25 cellular contexts compared by ENCODE assay signal in genomic region chr1:221025391-221026355, GRCh38.
A peak's percentile ranks its signal among the peaks of the same experiment; 100 is the strongest.
DNase-seq lines count a peak whose midpoint lies in the region; ATAC-seq and TF ChIP-seq lines count a peak whose summit lies in the region.
"Had no signal": no experiment of that assay in that cellular context is flagged by ENCODE, and none has a peak within 500 bp of the region (broad histone marks: within the 10 kb centered on the region; RNA-seq: fewer than 3 reads in every experiment).

No MANE protein-coding gene starts in this region.

- H3K4ac ChIP-seq in H9 (ENCODE audit: low read depth, low read length): no peak overlapping the region

- H2BK20ac ChIP-seq in H9 (ENCODE audit: low read depth, low read length, poor library complexity, severe bottlenecking): no peak overlapping the region

- DNase-seq in DMS 273 (lab: John Stamatoyannopoulos, UW; ENCODE audit: unreplicated experiment) (peak; percentile 25), DMS 273 treated with DMSO at 0.1 percent for 48 hours (lab: John Stamatoyannopoulos, UW) (no peak), PC-3 (peak; percentile 87), fibroblast of mammary gland (ENCODE audit: low read depth) (peak; percentile 65), H9 (no peak), GM23338 (ENCODE audit: low spot score) (no peak)
- DNase-seq in stimulated activated naive CD4-positive, alpha-beta T cell treated with Interleukin-2 at 50 U/mL for 16 hours (lab: John Stamatoyannopoulos, UW): no peak
- DNase-seq: activated CD4-positive, alpha-beta T cell treated with anti-CD3 and anti-CD28 coated beads for 4 hours; activated CD8-positive, alpha-beta memory T cell treated with anti-CD3 and anti-CD28 coated beads, Interleukin-2, amount 50 U/mL, for 4 hours; activated effector memory CD4-positive, alpha-beta T cell treated with anti-CD3 and anti-CD28 coated beads, Interleukin-2, amount 50 U/mL, for 16 hours; C1 segment of cervical spinal cord; DMS79 treated with DMSO at 0.1 percent for 48 hours; effector CD8-positive, alpha-beta T cell; esophagus squamous epithelium; heart left ventricle; immature natural killer cell; NCI-H2029 treated with DMSO at 0.1 percent for 48 hours; NCI-H526 treated with DMSO at 0.1 percent for 48 hours; nephron progenitor cell; spleen had no signal

- H4K8ac ChIP-seq in H9 (replicated peaks; ENCODE audit: insufficient read length, low read depth, low read length): no peak overlapping the region

- H3F3A ChIP-seq in PC-3 (ENCODE audit: low read length, unreplicated experiment): no peaks in the 10 kb centered on the region
- H3F3A ChIP-seq in GM23338 (replicated peaks; ENCODE audit: low read depth): no peaks in the 10 kb centered on the region

- H3K27ac ChIP-seq in PC-3 (ENCODE audit: low read length): peak overlapping the region; percentile 55
- H3K27ac ChIP-seq in H9 (ENCODE audit: insufficient read length, low read depth, low read length): no peak overlapping the region
- H3K27ac ChIP-seq in GM23338 (ENCODE audit: low read depth): no peak overlapping the region
- H3K27ac ChIP-seq: 22Rv1, esophagus squamous epithelium, SK-N-MC, thoracic aorta had no signal

- H2BK5ac ChIP-seq in H9 (ENCODE audit: insufficient read length, low read length): no peak overlapping the region

- no peaks in the 10 kb centered on the region for H3K36me3 Mint-ChIP-seq in stimulated activated memory B cell treated with anti-CD40 and anti-IgM and Interleukin-4, amounts not matched to agents 10 μg/mL and 1 μg/mL and 100 μg/mL, for 72 hours
- no peaks in the 10 kb centered on the region for H3K36me3 Mint-ChIP-seq in H9 (ENCODE audit: insufficient read depth in 1 of 3, low read depth in 3 of 3)
- no peaks in the 10 kb centered on the region for H3K36me3 Mint-ChIP-seq in GM23338 (ENCODE audit: low read depth)
- H3K36me3 Mint-ChIP-seq: immature natural killer cell had no signal

- H3K23me2 ChIP-seq in H9 (ENCODE audit: insufficient read length, low read depth, low read length, poor library complexity, severe bottlenecking): no peaks in the 10 kb centered on the region

- H2BK12ac ChIP-seq in H9 (ENCODE audit: insufficient read length, low read depth, low read length): no peak overlapping the region

- no peak overlapping the region for H2BK15ac ChIP-seq in H9 (ENCODE audit: low read depth, low read length)

- H3K4me3 ChIP-seq in PC-3 (ENCODE audit: low read length): no peak overlapping the region
- H3K4me3 ChIP-seq in fibroblast of mammary gland (ENCODE audit: control insufficient read depth, low read depth, low read length): no peak overlapping the region
- H3K4me3 ChIP-seq in GM23338: no peak overlapping the region
- H3K4me3 ChIP-seq: esophagus squamous epithelium, heart left ventricle, SK-N-MC, spleen, thoracic aorta had no signal

- H3K4me1 Mint-ChIP-seq in stimulated activated memory B cell treated with anti-CD40 and anti-IgM and Interleukin-4, amounts not matched to agents 10 μg/mL and 1 μg/mL and 100 μg/mL, for 72 hours: peaks cover 24% of the 10 kb centered on the region
- H3K4me1 Mint-ChIP-seq in H9: no peaks in the 10 kb centered on the region
- H3K4me1 Mint-ChIP-seq in GM23338: no peaks in the 10 kb centered on the region
- H3K4me1 Mint-ChIP-seq: immature natural killer cell had no signal

- no TSS peak for BruUV-seq in PC-3 (replicated peaks; lab: Mats Ljungman, UMichigan)

- H2AFZ ChIP-seq in PC-3 (ENCODE audit: low read length): no peak overlapping the region
- no peak overlapping the region for H2AFZ ChIP-seq in H9 (ENCODE audit: low read length)
- H2AFZ ChIP-seq in GM23338: no peak overlapping the region

- H3K36me3 ChIP-seq in PC-3 (ENCODE audit: low read depth, low read length) (no peaks in the 10 kb centered on the region), GM23338 (ENCODE audit: insufficient read depth) (no peaks in the 10 kb centered on the region)
- H3K36me3 ChIP-seq: esophagus squamous epithelium, heart left ventricle, spleen, thoracic aorta had no signal

- CTCF ChIA-PET in PC-3 (lab: Charles Lee): no interaction called here

- peaks cover 16% of the 10 kb centered on the region for H3K4me1 ChIP-seq in PC-3 (ENCODE audit: insufficient read depth, low read length)
- no peaks in the 10 kb centered on the region for H3K4me1 ChIP-seq in H9 (ENCODE audit: insufficient read depth, low read length)
- no peaks in the 10 kb centered on the region for H3K4me1 ChIP-seq in GM23338 (ENCODE audit: insufficient read depth)

- H3K27ac Mint-ChIP-seq in stimulated activated memory B cell treated with anti-CD40 and anti-IgM and Interleukin-4, amounts not matched to agents 10 μg/mL and 1 μg/mL and 100 μg/mL, for 72 hours: peak overlapping the region; percentile 80
- H3K27ac Mint-ChIP-seq in H9: no peak overlapping the region
- H3K27ac Mint-ChIP-seq in GM23338: no peak overlapping the region
- H3K27ac Mint-ChIP-seq: immature natural killer cell, nephron progenitor cell, progenitor cell of endocrine pancreas had no signal

- H3K9ac ChIP-seq in PC-3 (ENCODE audit: low read length) (0 out of 2 replicates have a peak overlapping the region, but pooled peaks have one; percentile 3), H9 (ENCODE audit: extremely low read depth, insufficient read length, low read length) (no peak overlapping the region)

- POLR2A ChIA-PET in PC-3 (lab: Charles Lee; ENCODE audit: unreplicated experiment): no interaction called here

- no peak overlapping the region for H4K5ac ChIP-seq in H9 (ENCODE audit: insufficient read length, low read depth, low read length)

- ATAC-seq in PC-3 (peak; percentile 83), GM23338 (no peak)
- peak; percentile 91 for ATAC-seq in stimulated activated memory B cell treated with anti-CD40 and anti-IgM and Interleukin-4, amounts not matched to agents 10 μg/mL and 1 μg/mL and 100 μg/mL, for 72 hours

- H3K4me2 ChIP-seq in PC-3 (ENCODE audit: low read length): 0 out of 2 replicates have a peak overlapping the region, but pooled peaks have one; percentile 14
- H3K4me2 ChIP-seq in H9 (ENCODE audit: insufficient read depth, insufficient read length, low read length): no peak overlapping the region
- H3K4me2 ChIP-seq in GM23338: no peak overlapping the region

- no peak overlapping the region for H3K56ac ChIP-seq in H9 (ENCODE audit: insufficient read length, low read depth, low read length)

- H3K23ac ChIP-seq in H9 (ENCODE audit: insufficient read length, low read depth, low read length): no peak overlapping the region

- H3K27me3 ChIP-seq in PC-3 (ENCODE audit: low read length): no peaks in the 10 kb centered on the region
- H3K27me3 ChIP-seq in H9 (ENCODE audit: insufficient read depth, low read length): no peaks in the 10 kb centered on the region
- no peaks in the 10 kb centered on the region for H3K27me3 ChIP-seq in GM23338 (ENCODE audit: insufficient read depth)
- H3K27me3 ChIP-seq: esophagus squamous epithelium, heart left ventricle, spleen had no signal

- no peaks in the 10 kb centered on the region for H4K20me1 ChIP-seq in PC-3 (ENCODE audit: low read length)
- H4K20me1 ChIP-seq in H9 (ENCODE audit: control insufficient read depth, insufficient read depth, insufficient read length): no peaks in the 10 kb centered on the region
- H4K20me1 ChIP-seq in GM23338 (replicated peaks; ENCODE audit: insufficient read depth): no peaks in the 10 kb centered on the region

- no peak for TF ChIP-seq CTCF in PC-3 (conservative IDR thresholded peaks at IDR 0.05; ENCODE audit: low read depth, low read length)
- TF ChIP-seq CTCF in fibroblast of mammary gland (conservative IDR thresholded peaks at IDR 0.05; ENCODE audit: control insufficient read depth, insufficient read depth, low read depth, low read length): no peak
- no peak for TF ChIP-seq CTCF in H9 (conservative IDR thresholded peaks at IDR 0.05)
- TF ChIP-seq CTCF in GM23338 (conservative IDR thresholded peaks at IDR 0.05; ENCODE audit: low read depth in 2 of 2): no peak

- no peak overlapping the region for H2AK5ac ChIP-seq in H9 (ENCODE audit: insufficient read length, low read length)

- H2BK120ac ChIP-seq in H9 (ENCODE audit: low read depth, low read length, poor library complexity, severe bottlenecking): no peak overlapping the region

- intact Hi-C loops in PC-3 (cut with micrococcal nuclease): no loop called here

- no peaks in the 10 kb centered on the region for H3K27me3 Mint-ChIP-seq in stimulated activated memory B cell treated with anti-CD40 and anti-IgM and Interleukin-4, amounts not matched to agents 10 μg/mL and 1 μg/mL and 100 μg/mL, for 72 hours
- H3K27me3 Mint-ChIP-seq in H9 (ENCODE audit: low read depth) (no peaks in the 10 kb centered on the region; the same call in 1 of the 2 replicates), GM23338 (ENCODE audit: insufficient read depth, low read depth, poor library complexity) (peaks cover 3% of the 10 kb centered on the region)

- no peaks in the 10 kb centered on the region for H3K79me2 ChIP-seq in PC-3 (ENCODE audit: low read length)
- no peaks in the 10 kb centered on the region for H3K79me2 ChIP-seq in H9 (ENCODE audit: insufficient read depth, low read length)
- H3K79me2 ChIP-seq in GM23338 (replicated peaks; ENCODE audit: insufficient read depth): no peaks in the 10 kb centered on the region

- WGBS in H9 (ENCODE audit: extremely low coverage, insufficient read length, low lambda C conversion rate): no CpG with 5 or more reads among the region's 12 CpGs

- no peak overlapping the region for H3T11ph ChIP-seq in H9 (ENCODE audit: low read length)

- H3K4me3 Mint-ChIP-seq in stimulated activated memory B cell treated with anti-CD40 and anti-IgM and Interleukin-4, amounts not matched to agents 10 μg/mL and 1 μg/mL and 100 μg/mL, for 72 hours: no peak overlapping the region
- H3K4me3 Mint-ChIP-seq in H9 (no peak overlapping the region), GM23338 (no peak overlapping the region)
- H3K4me3 Mint-ChIP-seq: immature natural killer cell, nephron progenitor cell had no signal

- peaks cover 2% of the 10 kb centered on the region for H3K9me3 Mint-ChIP-seq in stimulated activated memory B cell treated with anti-CD40 and anti-IgM and Interleukin-4, amounts not matched to agents 10 μg/mL and 1 μg/mL and 100 μg/mL, for 72 hours
- H3K9me3 Mint-ChIP-seq in H9: no peaks in the 10 kb centered on the region
- no peaks in the 10 kb centered on the region for H3K9me3 Mint-ChIP-seq in GM23338
- H3K9me3 Mint-ChIP-seq: nephron progenitor cell had no signal

- H3K18ac ChIP-seq in H9 (ENCODE audit: insufficient read length, low read depth, low read length): no peak overlapping the region

- no peak overlapping the region for H4K91ac ChIP-seq in H9 (ENCODE audit: insufficient read length, low read depth, low read length)

- 0 out of 2 replicates have a peak, but pooled peaks cover 3% of the 10 kb centered on the region for H3K9me2 ChIP-seq in PC-3 (replicated peaks; ENCODE audit: low read length)
- peaks cover 18% of the 10 kb centered on the region for H3K9me2 ChIP-seq in GM23338 (ENCODE audit: insufficient read depth)

- no peak overlapping the region for H3K14ac ChIP-seq in H9 (ENCODE audit: insufficient read depth, low read length)

- H3K9me3 ChIP-seq in PC-3 (ENCODE audit: low read length): no peaks in the 10 kb centered on the region
- no peaks in the 10 kb centered on the region for H3K9me3 ChIP-seq in H9 (ENCODE audit: control insufficient read depth, low read depth, low read length)
- H3K9me3 ChIP-seq: esophagus squamous epithelium, heart left ventricle, spleen, thoracic aorta had no signal

- H3K79me1 ChIP-seq in H9 (ENCODE audit: insufficient read depth, low read depth, low read length, poor library complexity, severe bottlenecking): no peaks in the 10 kb centered on the region

Comparison
In these comparisons a context has a peak if more than half of its experiments do, and no peak if none do; other contexts are left out.
1. DNase-seq: peak in DMS 273 (single experiment), PC-3 (single experiment) and fibroblast of mammary gland (single experiment); none in DMS 273 treated with DMSO at 0.1 percent for 48 hours (single experiment), H9 (single experiment), stimulated activated naive CD4-positive, alpha-beta T cell treated with Interleukin-2 at 50 U/mL for 16 hours (single experiment) and GM23338 (single experiment).